Comparison of ENCODE assay signal across 1 cellular context in genomic region chr2:215405722-215406581, GRCh38.
TF ChIP-seq lines count a peak whose summit lies in the region.

No MANE protein-coding gene starts in this region.

TF ChIP-seq in GM12878, 131 proteins besides CTCF, POLR2A, EP300 and RAD21:
- TF ChIP-seq TAF1 (IDR thresholded peaks at IDR 0.05; ENCODE audit: borderline replicate concordance, low read depth, low read length) (no peak), RCOR1 (conservative IDR thresholded peaks at IDR 0.05; ENCODE audit: low read depth, low read length) (no peak), MXI1 (IDR thresholded peaks at IDR 0.05; ENCODE audit: low read depth, low read length) (no peak), CHD1 (IDR thresholded peaks at IDR 0.05; ENCODE audit: low read depth, low read length) (no peak), MTA2 (IDR thresholded peaks at IDR 0.05; ENCODE audit: low read depth) (no peak), NFYA (IDR thresholded peaks at IDR 0.05; ENCODE audit: borderline replicate concordance, low read depth, low read length) (no peak)
